2 cellular contexts compared by ENCODE assay signal in the genomic region with DNA sequence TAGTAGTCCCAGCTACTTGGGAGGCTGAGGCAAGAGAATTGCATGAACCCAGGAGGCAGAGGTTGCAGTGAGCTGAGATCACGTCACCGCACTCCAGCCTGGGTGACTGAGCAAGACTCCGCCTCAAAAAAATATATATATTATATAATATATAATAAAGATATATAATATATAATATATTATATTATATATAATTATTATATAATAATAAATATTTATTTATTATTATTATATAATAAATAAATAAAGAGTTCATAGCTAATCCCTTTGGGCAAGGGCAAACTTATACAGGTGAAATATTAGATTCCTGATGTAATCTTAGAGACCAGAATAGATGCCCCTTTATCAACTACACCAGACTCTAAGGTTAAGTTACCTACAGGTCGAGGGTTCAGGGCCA.
TF ChIP-seq lines count a peak whose summit lies in the region.

No MANE protein-coding gene starts in this region.

TF ChIP-seq in IMR-90, 13 proteins besides CTCF, POLR2A, EP300 and RAD21:
- TF ChIP-seq FOS (IDR thresholded peaks at IDR 0.05; ENCODE audit: low read depth, low read length) (no peak), CHD1 (IDR thresholded peaks at IDR 0.05; ENCODE audit: low read depth, low read length) (no peak), RFX5 (IDR thresholded peaks at IDR 0.05; ENCODE audit: low read depth, low read length) (no peak)

TF ChIP-seq in WTC11, 78 proteins besides CTCF, POLR2A, EP300 and RAD21:
- TF ChIP-seq HMGA2 (CRISPR knock-in tag; IDR thresholded peaks at IDR 0.05) (peak; percentile 94), FOXP1 (CRISPR knock-in tag; IDR thresholded peaks at IDR 0.05; ENCODE audit: borderline replicate concordance) (no peak)
- TF ChIP-seq, protein P1, sequence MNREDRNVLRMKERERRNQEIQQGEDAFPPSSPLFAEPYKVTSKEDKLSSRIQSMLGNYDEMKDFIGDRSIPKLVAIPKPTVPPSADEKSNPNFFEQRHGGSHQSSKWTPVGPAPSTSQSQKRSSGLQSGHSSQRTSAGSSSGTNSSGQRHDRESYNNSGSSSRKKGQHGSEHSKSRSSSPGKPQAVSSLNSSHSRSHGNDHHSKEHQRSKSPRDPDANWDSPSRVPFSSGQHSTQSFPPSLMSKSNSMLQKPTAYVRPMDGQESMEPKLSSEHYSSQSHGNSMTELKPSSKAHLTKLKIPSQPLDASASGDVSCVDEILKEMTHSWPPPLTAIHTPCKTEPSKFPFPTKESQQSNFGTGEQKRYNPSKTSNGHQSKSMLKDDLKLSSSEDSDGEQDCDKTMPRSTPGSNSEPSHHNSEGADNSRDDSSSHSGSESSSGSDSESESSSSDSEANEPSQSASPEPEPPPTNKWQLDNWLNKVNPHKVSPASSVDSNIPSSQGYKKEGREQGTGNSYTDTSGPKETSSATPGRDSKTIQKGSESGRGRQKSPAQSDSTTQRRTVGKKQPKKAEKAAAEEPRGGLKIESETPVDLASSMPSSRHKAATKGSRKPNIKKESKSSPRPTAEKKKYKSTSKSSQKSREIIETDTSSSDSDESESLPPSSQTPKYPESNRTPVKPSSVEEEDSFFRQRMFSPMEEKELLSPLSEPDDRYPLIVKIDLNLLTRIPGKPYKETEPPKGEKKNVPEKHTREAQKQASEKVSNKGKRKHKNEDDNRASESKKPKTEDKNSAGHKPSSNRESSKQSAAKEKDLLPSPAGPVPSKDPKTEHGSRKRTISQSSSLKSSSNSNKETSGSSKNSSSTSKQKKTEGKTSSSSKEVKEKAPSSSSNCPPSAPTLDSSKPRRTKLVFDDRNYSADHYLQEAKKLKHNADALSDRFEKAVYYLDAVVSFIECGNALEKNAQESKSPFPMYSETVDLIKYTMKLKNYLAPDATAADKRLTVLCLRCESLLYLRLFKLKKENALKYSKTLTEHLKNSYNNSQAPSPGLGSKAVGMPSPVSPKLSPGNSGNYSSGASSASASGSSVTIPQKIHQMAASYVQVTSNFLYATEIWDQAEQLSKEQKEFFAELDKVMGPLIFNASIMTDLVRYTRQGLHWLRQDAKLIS (CRISPR knock-in tag; IDR thresholded peaks at IDR 0.05; ENCODE audit: borderline replicate concordance), result no peak
